In the genomic region with DNA sequence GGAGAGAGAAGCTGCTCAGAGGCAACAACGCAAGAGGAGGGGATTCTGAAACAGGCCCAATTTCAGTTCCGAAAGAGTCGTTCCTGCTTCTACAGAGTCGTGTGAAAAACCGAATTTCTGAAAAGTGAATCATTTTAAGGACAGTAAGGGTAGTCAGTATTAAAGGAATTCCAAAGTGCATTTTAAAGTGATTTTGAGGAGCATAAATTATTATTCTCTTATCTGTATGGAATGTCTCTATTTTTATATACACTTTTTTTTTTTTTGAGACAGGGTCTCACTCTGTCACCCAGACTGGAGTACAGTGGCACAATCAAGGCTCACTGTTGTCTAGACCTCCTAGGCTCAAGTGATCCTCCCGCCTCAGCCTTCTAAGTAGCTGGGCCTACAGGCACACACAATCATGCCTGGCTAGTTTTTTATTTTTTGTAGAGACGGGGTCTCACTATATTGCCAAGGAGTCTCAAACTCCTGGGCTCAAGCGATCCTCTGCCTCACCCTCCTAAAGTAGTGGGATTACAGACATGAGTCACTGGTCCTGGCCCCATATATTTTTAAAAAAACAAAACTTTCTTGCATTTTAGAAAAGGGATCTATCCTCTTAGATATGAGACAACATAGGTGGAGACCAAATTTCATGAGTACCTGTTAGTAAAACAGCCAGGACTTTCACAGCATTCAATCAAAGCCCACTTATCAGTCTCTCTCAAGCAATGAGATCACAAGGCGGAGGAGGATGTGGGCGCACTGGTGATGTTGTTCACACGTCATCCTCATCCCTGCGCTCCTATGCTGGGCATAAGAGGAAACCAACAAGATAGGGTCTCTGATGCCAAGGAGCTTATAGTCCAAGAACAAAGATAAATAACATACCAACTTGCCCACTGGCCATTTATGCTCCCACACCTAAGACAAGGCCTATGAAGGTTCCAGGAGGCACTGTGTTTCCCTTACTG, we compare ENCODE assay signal across 11 cellular contexts.
DNase-seq lines count a peak whose midpoint lies in the region; ATAC-seq lines count a peak whose summit lies in the region.
"Had no signal": no experiment of that assay in that cellular context is flagged by ENCODE, and none has a peak within 500 bp of the region (broad histone marks: within the 10 kb centered on the region; RNA-seq: fewer than 3 reads in every experiment).

No MANE protein-coding gene starts in this region.

- DNase-seq in T-helper 1 cell (no peak), NCI-H2171 (lab: John Stamatoyannopoulos, UW) (no peak), NCI-H146 (lab: John Stamatoyannopoulos, UW) (no peak)
- DNase-seq in activated CD8-positive, alpha-beta memory T cell treated with anti-CD3 and anti-CD28 coated beads, Interleukin-2, amount 50 U/mL, for 1 hour (ENCODE audit: extremely low read depth) = peak; percentile 47
- DNase-seq in effector memory CD8-positive, alpha-beta T cell = peak in 1 of 3 experiments; percentile 23
- no peak for DNase-seq in stimulated activated effector memory CD8-positive, alpha-beta T cell treated with anti-CD3 and anti-CD28 coated beads, Interleukin-12 subunit alpha, Interleukin-12 subunit beta, amount 100 ng/mL, for 72 hours (ENCODE audit: low spot score in 2 of 2)
- DNase-seq: left ventricle myocardium superior, NCI-H510A had no signal

- H3K36me3 Mint-ChIP-seq in T-helper 1 cell treated with Interleukin-12 subunit alpha and Interleukin-12 subunit beta and Interleukin-4 antibody, amounts not matched to agents 30 μg/mL and 1 μg/mL, for 36 hours (ENCODE audit: low read depth) = peaks cover 45% of the 10 kb centered on the region
- peaks cover 17% of the 10 kb centered on the region for H3K36me3 Mint-ChIP-seq in effector memory CD8-positive, alpha-beta T cell (ENCODE audit: insufficient read depth)
- peaks cover 38% of the 10 kb centered on the region for H3K36me3 Mint-ChIP-seq in stimulated activated effector memory CD8-positive, alpha-beta T cell treated with anti-CD3 and anti-CD28 coated beads, Interleukin-12 subunit alpha, Interleukin-12 subunit beta, amount 100 ng/mL, for 72 hours

- peaks cover 67% of the 10 kb centered on the region for H3K4me1 Mint-ChIP-seq in T-helper 1 cell treated with Interleukin-12 subunit alpha and Interleukin-12 subunit beta and Interleukin-4 antibody, amounts not matched to agents 30 μg/mL and 1 μg/mL, for 36 hours (ENCODE audit: low read depth)
- H3K4me1 Mint-ChIP-seq in effector memory CD8-positive, alpha-beta T cell (ENCODE audit: low read depth in 2 of 2) = peaks cover 16 to 44% of the 10 kb centered on the region in 2 donors
- peaks cover 49% of the 10 kb centered on the region for H3K4me1 Mint-ChIP-seq in stimulated activated effector memory CD8-positive, alpha-beta T cell treated with anti-CD3 and anti-CD28 coated beads, Interleukin-12 subunit alpha, Interleukin-12 subunit beta, amount 100 ng/mL, for 72 hours
- H3K4me1 Mint-ChIP-seq: WTC11 had no signal

- peak overlapping the region; percentile 90 for H3K27ac Mint-ChIP-seq in T-helper 1 cell treated with Interleukin-12 subunit alpha and Interleukin-12 subunit beta and Interleukin-4 antibody, amounts not matched to agents 30 μg/mL and 1 μg/mL, for 36 hours
- H3K27ac Mint-ChIP-seq in effector memory CD8-positive, alpha-beta T cell = peak overlapping the region; percentile 79
- peak overlapping the region; percentile 60 for H3K27ac Mint-ChIP-seq in stimulated activated effector memory CD8-positive, alpha-beta T cell treated with anti-CD3 and anti-CD28 coated beads, Interleukin-12 subunit alpha, Interleukin-12 subunit beta, amount 100 ng/mL, for 72 hours

- no peaks in the 10 kb centered on the region for H3K27me3 Mint-ChIP-seq in T-helper 1 cell treated with Interleukin-12 subunit alpha and Interleukin-12 subunit beta and Interleukin-4 antibody, amounts not matched to agents 30 μg/mL and 1 μg/mL, for 36 hours (ENCODE audit: low read depth)
- no peaks in the 10 kb centered on the region for H3K27me3 Mint-ChIP-seq in effector memory CD8-positive, alpha-beta T cell

- H3K9me3 Mint-ChIP-seq in T-helper 1 cell treated with Interleukin-12 subunit alpha and Interleukin-12 subunit beta and Interleukin-4 antibody, amounts not matched to agents 30 μg/mL and 1 μg/mL, for 36 hours = peaks cover 4% of the 10 kb centered on the region
- no peaks in the 10 kb centered on the region for H3K9me3 Mint-ChIP-seq in effector memory CD8-positive, alpha-beta T cell
- no peaks in the 10 kb centered on the region for H3K9me3 Mint-ChIP-seq in stimulated activated effector memory CD8-positive, alpha-beta T cell treated with anti-CD3 and anti-CD28 coated beads, Interleukin-12 subunit alpha, Interleukin-12 subunit beta, amount 100 ng/mL, for 72 hours

- peak; percentile 76 for ATAC-seq in effector memory CD8-positive, alpha-beta T cell (replicated peaks)
- ATAC-seq in stimulated activated effector memory CD8-positive, alpha-beta T cell treated with anti-CD3 and anti-CD28 coated beads, Interleukin-12 subunit alpha, Interleukin-12 subunit beta, amount 100 ng/mL, for 72 hours = peak; percentile 44
- no peak for ATAC-seq in GM18870 (IDR thresholded peaks at IDR 0.05; ENCODE audit: unreplicated experiment)
- ATAC-seq: left ventricle myocardium superior, WTC11 had no signal

- peak overlapping the region; percentile 56 for H3K4me3 Mint-ChIP-seq in T-helper 1 cell treated with Interleukin-12 subunit alpha and Interleukin-12 subunit beta and Interleukin-4 antibody, amounts not matched to agents 30 μg/mL and 1 μg/mL, for 36 hours
- H3K4me3 Mint-ChIP-seq in effector memory CD8-positive, alpha-beta T cell = no peak overlapping the region
- H3K4me3 Mint-ChIP-seq in stimulated activated effector memory CD8-positive, alpha-beta T cell treated with anti-CD3 and anti-CD28 coated beads, Interleukin-12 subunit alpha, Interleukin-12 subunit beta, amount 100 ng/mL, for 72 hours = no peak overlapping the region
- H3K4me3 Mint-ChIP-seq: WTC11 had no signal
